Comparison of ENCODE assay signal across 8 cellular contexts in genomic region chr19:52170304-52170703, GRCh38. TPM values are rescaled to one million over a fixed set of nuclear protein-coding genes. Genes with fewer than 3 reads are reported as not detected.
DNase-seq lines count a peak whose midpoint lies in the region; ATAC-seq and TF ChIP-seq lines count a peak whose summit lies in the region.

No MANE protein-coding gene starts in this region.

- peak overlapping the region; percentile 96 for H3K4me3 Mint-ChIP-seq in activated T-helper 2 cell treated with anti-CD3 and anti-CD28 coated beads, Interferon-gamma antibody, Interleukin-2, Interleukin-4, amounts not matched to agents 10 μg/mL and 5 μg/mL and 100 μg/mL, durations not matched to agents 14 hours and 24 hours and 36 hours (ENCODE audit: low read depth)
- peak overlapping the region; percentile 92 for H3K4me3 Mint-ChIP-seq in stimulated activated memory B cell treated with anti-CD40 and anti-IgM and Interleukin-4, amounts not matched to agents 10 μg/mL and 1 μg/mL and 100 μg/mL, for 72 hours

- peaks cover 49% of the 10 kb centered on the region for H3K36me3 Mint-ChIP-seq in activated T-helper 2 cell treated with anti-CD3 and anti-CD28 coated beads, Interferon-gamma antibody, Interleukin-2, Interleukin-4, amounts not matched to agents 10 μg/mL and 5 μg/mL and 100 μg/mL, durations not matched to agents 14 hours and 24 hours and 36 hours (ENCODE audit: low read depth)
- H3K36me3 Mint-ChIP-seq in stimulated activated memory B cell treated with anti-CD40 and anti-IgM and Interleukin-4, amounts not matched to agents 10 μg/mL and 1 μg/mL and 100 μg/mL, for 72 hours = peaks cover 40% of the 10 kb centered on the region

- H3K4me1 Mint-ChIP-seq in activated T-helper 2 cell treated with anti-CD3 and anti-CD28 coated beads, Interferon-gamma antibody, Interleukin-2, Interleukin-4, amounts not matched to agents 10 μg/mL and 5 μg/mL and 100 μg/mL, durations not matched to agents 14 hours and 24 hours and 36 hours (ENCODE audit: low read depth) = peaks cover 14% of the 10 kb centered on the region
- H3K4me1 Mint-ChIP-seq in stimulated activated memory B cell treated with anti-CD40 and anti-IgM and Interleukin-4, amounts not matched to agents 10 μg/mL and 1 μg/mL and 100 μg/mL, for 72 hours = peaks cover 17% of the 10 kb centered on the region

- H3K9me3 Mint-ChIP-seq in activated T-helper 2 cell treated with anti-CD3 and anti-CD28 coated beads, Interferon-gamma antibody, Interleukin-2, Interleukin-4, amounts not matched to agents 10 μg/mL and 5 μg/mL and 100 μg/mL, durations not matched to agents 14 hours and 24 hours and 36 hours = peaks cover 18% of the 10 kb centered on the region
- H3K9me3 Mint-ChIP-seq in stimulated activated memory B cell treated with anti-CD40 and anti-IgM and Interleukin-4, amounts not matched to agents 10 μg/mL and 1 μg/mL and 100 μg/mL, for 72 hours = peaks cover 3% of the 10 kb centered on the region

- H3K9ac ChIP-seq in iPS-15b (ENCODE audit: low read depth, low read length) = no peak overlapping the region

- peak overlapping the region; percentile 83 for H3K4me3 ChIP-seq in HFF-Myc (replicated peaks; ENCODE audit: low read depth, low read length)
- H3K4me3 ChIP-seq in iPS-15b (ENCODE audit: low read depth, low read length) = peak overlapping the region; percentile 85

- no peak for TF ChIP-seq CTCF in HFF-Myc (IDR thresholded peaks at IDR 0.05; ENCODE audit: low read depth, low read length, missing control alignments)

- peaks cover 5% of the 10 kb centered on the region for H3K4me1 ChIP-seq in iPS-15b (ENCODE audit: control insufficient read depth, insufficient read depth, low read length)

- H3K27me3 ChIP-seq in iPS-15b (ENCODE audit: control insufficient read depth, insufficient read depth, low read length) = no peaks in the 10 kb centered on the region

- no peaks in the 10 kb centered on the region for H3K9me3 ChIP-seq in iPS-15b (ENCODE audit: control insufficient read depth, insufficient read depth, low read length)

- DNase-seq in HFF-Myc (ENCODE audit: extremely low read depth, low read depth) = no peak
- DNase-seq in activated T-helper 2 cell treated with anti-CD3 and anti-CD28 coated beads, Interferon-gamma antibody, Interleukin-2, Interleukin-4, amounts not matched to agents 10 μg/mL and 5 μg/mL and 100 μg/mL, durations not matched to agents 14 hours and 24 hours and 36 hours (ENCODE audit: low spot score) = no peak
- no peak for DNase-seq in NCI-H2227 (lab: John Stamatoyannopoulos, UW; ENCODE audit: unreplicated experiment)
- DNase-seq in kidney tubule cell (ENCODE audit: low spot score) = no peak

- no peaks in the 10 kb centered on the region for H3K27me3 Mint-ChIP-seq in activated T-helper 2 cell treated with anti-CD3 and anti-CD28 coated beads, Interferon-gamma antibody, Interleukin-2, Interleukin-4, amounts not matched to agents 10 μg/mL and 5 μg/mL and 100 μg/mL, durations not matched to agents 14 hours and 24 hours and 36 hours (ENCODE audit: low read depth)
- H3K27me3 Mint-ChIP-seq in stimulated activated memory B cell treated with anti-CD40 and anti-IgM and Interleukin-4, amounts not matched to agents 10 μg/mL and 1 μg/mL and 100 μg/mL, for 72 hours = no peaks in the 10 kb centered on the region

- H3K27ac Mint-ChIP-seq in activated T-helper 2 cell treated with anti-CD3 and anti-CD28 coated beads, Interferon-gamma antibody, Interleukin-2, Interleukin-4, amounts not matched to agents 10 μg/mL and 5 μg/mL and 100 μg/mL, durations not matched to agents 14 hours and 24 hours and 36 hours = peak overlapping the region; percentile 92
- H3K27ac Mint-ChIP-seq in stimulated activated memory B cell treated with anti-CD40 and anti-IgM and Interleukin-4, amounts not matched to agents 10 μg/mL and 1 μg/mL and 100 μg/mL, for 72 hours = peak overlapping the region; percentile 95

- intact Hi-C loops in activated T-helper 2 cell treated with anti-CD3 and anti-CD28 coated beads, Interferon-gamma antibody, Interleukin-2, Interleukin-4, amounts not matched to agents 10 μg/mL and 5 μg/mL and 100 μg/mL, durations not matched to agents 14 hours and 24 hours and 36 hours (cut with micrococcal nuclease) = loop anchor here (5.0 kb wide), 1 partner anchor 243 kb away; the partner anchor contains the start of gene ZNF613

- ATAC-seq in stimulated activated memory B cell treated with anti-CD40 and anti-IgM and Interleukin-4, amounts not matched to agents 10 μg/mL and 1 μg/mL and 100 μg/mL, for 72 hours = no peak
- no peak for ATAC-seq in GM18868 (IDR thresholded peaks at IDR 0.05; ENCODE audit: unreplicated experiment)
- ATAC-seq in GM21619 (IDR thresholded peaks at IDR 0.05; ENCODE audit: unreplicated experiment) = no peak

- H3K36me3 ChIP-seq in iPS-15b (ENCODE audit: control insufficient read depth, insufficient read depth, low read length) = peaks cover 11% of the 10 kb centered on the region

RNA-seq across cellular contexts. Expression of gene ZNF836, which starts 1.1 kb away (rescaled TPM):
- 7.2 and 8.8 TPM in 2 replicates for total RNA-seq in activated T-helper 2 cell treated with anti-CD3 and anti-CD28 coated beads, Interferon-gamma antibody, Interleukin-2, Interleukin-4, amounts not matched to agents 10 μg/mL and 5 μg/mL and 100 μg/mL, durations not matched to agents 14 hours and 24 hours and 36 hours

RNA-seq across cellular contexts. Expression of gene PPP2R1A, which starts 19.5 kb away (rescaled TPM):
- 218 and 225 TPM in 2 replicates for total RNA-seq in activated T-helper 2 cell treated with anti-CD3 and anti-CD28 coated beads, Interferon-gamma antibody, Interleukin-2, Interleukin-4, amounts not matched to agents 10 μg/mL and 5 μg/mL and 100 μg/mL, durations not matched to agents 14 hours and 24 hours and 36 hours

RNA-seq across cellular contexts. Expression of gene ZNF616, which starts 30.6 kb away (rescaled TPM):
- total RNA-seq in activated T-helper 2 cell treated with anti-CD3 and anti-CD28 coated beads, Interferon-gamma antibody, Interleukin-2, Interleukin-4, amounts not matched to agents 10 μg/mL and 5 μg/mL and 100 μg/mL, durations not matched to agents 14 hours and 24 hours and 36 hours = 6.6 and 8.5 TPM in 2 replicates
